ENCODE assay signal across 8 cellular contexts in genomic region chr1:193448682-193449461, GRCh38.
DNase-seq lines count a peak whose midpoint lies in the region; ATAC-seq and TF ChIP-seq lines count a peak whose summit lies in the region.

No MANE protein-coding gene starts in this region.

- H3K9me3 ChIP-seq in PC-9 (ENCODE audit: insufficient read depth, low read depth) (no peaks in the 10 kb centered on the region), mucosa of descending colon (no peaks in the 10 kb centered on the region), body of pancreas (no peaks in the 10 kb centered on the region)

- H3F3A ChIP-seq in PC-9 (ENCODE audit: insufficient read depth, low read depth), result no peaks in the 10 kb centered on the region

- H3K4me3 ChIP-seq in PC-9 (no peak overlapping the region), mucosa of descending colon (no peak overlapping the region), body of pancreas (no peak overlapping the region)

- POLR2A ChIA-PET in PC-9 (lab: Charles Lee; ENCODE audit: unreplicated experiment), result no interaction called here

- no peaks in the 10 kb centered on the region for H3K27me3 Mint-ChIP-seq in glutamatergic neuron (ENCODE audit: unreplicated experiment)

- no peaks in the 10 kb centered on the region for H3K4me1 Mint-ChIP-seq in glutamatergic neuron (ENCODE audit: low read depth, unreplicated experiment)

- H3K9me2 ChIP-seq in PC-9 (ENCODE audit: insufficient read depth), result no peaks in the 10 kb centered on the region; the same call in 1 of the 2 replicates

- H3K9me3 Mint-ChIP-seq in glutamatergic neuron (ENCODE audit: unreplicated experiment), result no peaks in the 10 kb centered on the region

- H4K20me1 ChIP-seq in PC-9 (ENCODE audit: insufficient read depth), result no peaks in the 10 kb centered on the region

- no peaks in the 10 kb centered on the region for H3K4me1 ChIP-seq in PC-9 (replicated peaks; ENCODE audit: insufficient read depth)
- H3K4me1 ChIP-seq in mucosa of descending colon (ENCODE audit: low read depth), result no peaks in the 10 kb centered on the region
- H3K4me1 ChIP-seq in body of pancreas, result no peaks in the 10 kb centered on the region

- no peaks in the 10 kb centered on the region for H3K27me3 ChIP-seq in PC-9 (ENCODE audit: insufficient read depth, low read depth)
- no peaks in the 10 kb centered on the region for H3K27me3 ChIP-seq in body of pancreas

- H3K36me3 Mint-ChIP-seq in glutamatergic neuron (ENCODE audit: unreplicated experiment), result no peaks in the 10 kb centered on the region

- no peaks in the 10 kb centered on the region for H3K36me3 ChIP-seq in PC-9 (ENCODE audit: low read depth)
- no peaks in the 10 kb centered on the region for H3K36me3 ChIP-seq in mucosa of descending colon (ENCODE audit: low read depth)
- no peaks in the 10 kb centered on the region for H3K36me3 ChIP-seq in body of pancreas (replicated peaks in 1 of 2; ENCODE audit: insufficient read depth in 1 of 2, low read depth in 2 of 2)

- no TSS peak for BruUV-seq in PC-9 (replicated peaks; lab: Mats Ljungman, UMichigan)

- peak; percentile 92 for ATAC-seq in GM19023 (IDR thresholded peaks at IDR 0.05; ENCODE audit: unreplicated experiment)
- ATAC-seq in HG02678 (IDR thresholded peaks at IDR 0.05; ENCODE audit: unreplicated experiment), result peak; percentile 86
- peak; percentile 78 for ATAC-seq in mucosa of descending colon
- no peak for ATAC-seq in body of pancreas

- WGBS in body of pancreas, 2 donors, result 52 to 59% methylated on average over 5 of the region's 5 CpGs

- no peak overlapping the region for H3K27ac Mint-ChIP-seq in glutamatergic neuron (ENCODE audit: unreplicated experiment)

- no peak overlapping the region for H3K4me3 Mint-ChIP-seq in glutamatergic neuron (ENCODE audit: unreplicated experiment)

- no peak for TF ChIP-seq POLR2A in body of pancreas (IDR thresholded peaks at IDR 0.05)

- H2AFZ ChIP-seq in PC-9, result 0 out of 2 replicates have a peak overlapping the region, but pooled peaks have one; percentile 3

- no peak overlapping the region for H3K4me2 ChIP-seq in PC-9

- CTCF ChIA-PET in PC-9 (lab: Charles Lee), result no interaction called here

- no peaks in the 10 kb centered on the region for H3K79me2 ChIP-seq in PC-9 (ENCODE audit: low read depth)

- intact Hi-C loops in PC-9 (cut with micrococcal nuclease; ENCODE audit: unreplicated experiment), result no loop called here
- intact Hi-C loops in mucosa of descending colon (cut with DNase I, micrococcal nuclease), result no loop called here
- intact Hi-C loops in body of pancreas (cut with DNase I), result no loop called here

- TF ChIP-seq CTCF in PC-9 (conservative IDR thresholded peaks at IDR 0.05) (no peak), mucosa of descending colon (IDR thresholded peaks at IDR 0.05) (no peak), body of pancreas (IDR thresholded peaks at IDR 0.05) (no peak), glutamatergic neuron (IDR thresholded peaks at IDR 0.05; ENCODE audit: partially characterized antibody, unreplicated experiment) (no peak)

- H3K27ac ChIP-seq in PC-9, result no peak overlapping the region
- no peak overlapping the region for H3K27ac ChIP-seq in body of pancreas

- DNase-seq in PC-9 (no peak), mucosa of descending colon (no peak), NCI-H1417 (lab: John Stamatoyannopoulos, UW) (no peak), NCI-H2227 (lab: John Stamatoyannopoulos, UW; ENCODE audit: unreplicated experiment) (no peak), body of pancreas (no peak), glutamatergic neuron (no peak)
